7 cellular contexts compared by ENCODE assay signal in genomic region chr9:32384002-32384363, GRCh38.
DNase-seq lines count a peak whose midpoint lies in the region; ATAC-seq and TF ChIP-seq lines count a peak whose summit lies in the region.

No MANE protein-coding gene starts in this region.

- no peak for ATAC-seq in stimulated activated memory B cell treated with anti-CD40 and anti-IgM and Interleukin-4, amounts not matched to agents 10 μg/mL and 1 μg/mL and 100 μg/mL, for 72 hours
- ATAC-seq in HG03521 (IDR thresholded peaks at IDR 0.05; ENCODE audit: unreplicated experiment): no peak

- H3K4me1 Mint-ChIP-seq in stimulated activated memory B cell treated with anti-CD40 and anti-IgM and Interleukin-4, amounts not matched to agents 10 μg/mL and 1 μg/mL and 100 μg/mL, for 72 hours: peaks cover 17% of the 10 kb centered on the region

- no peaks in the 10 kb centered on the region for H3K36me3 ChIP-seq in iPS DF 6.9 (ENCODE audit: control insufficient read depth, insufficient read depth, low read length)

- H3K27ac ChIP-seq in iPS DF 6.9 (ENCODE audit: low read length): no peak overlapping the region

- DNase-seq in HFF-Myc (ENCODE audit: extremely low read depth, low read depth) (no peak), iPS DF 6.9 (ENCODE audit: low read depth, low spot score) (no peak), DMS79 (lab: John Stamatoyannopoulos, UW) (no peak), T-helper 9 cell (no peak)

- TF ChIP-seq CTCF in HFF-Myc (IDR thresholded peaks at IDR 0.05; ENCODE audit: low read depth, low read length, missing control alignments) (no peak), WI38 (IDR thresholded peaks at IDR 0.05; ENCODE audit: low read depth, low read length) (no peak)

- H3K27me3 ChIP-seq in iPS DF 6.9 (ENCODE audit: control insufficient read depth, insufficient read depth, low read length): peaks cover 2% of the 10 kb centered on the region; the same call in 1 of the 2 replicates

- peak overlapping the region; percentile 85 for H3K4me3 ChIP-seq in HFF-Myc (replicated peaks; ENCODE audit: low read depth, low read length)
- H3K4me3 ChIP-seq in WI38 (ENCODE audit: low read depth, low read length): peak overlapping the region; percentile 97
- peak overlapping the region; percentile 75; the same call in 1 of the 2 replicates for H3K4me3 ChIP-seq in iPS DF 6.9 (ENCODE audit: low read length)

- no CpG with 5 or more reads among the region's 13 CpGs for WGBS in iPS DF 6.9 (ENCODE audit: insufficient coverage, insufficient read length)

- peak overlapping the region; percentile 87 for H3K4me3 Mint-ChIP-seq in stimulated activated memory B cell treated with anti-CD40 and anti-IgM and Interleukin-4, amounts not matched to agents 10 μg/mL and 1 μg/mL and 100 μg/mL, for 72 hours

- H3K4me1 ChIP-seq in iPS DF 6.9 (ENCODE audit: control insufficient read depth, insufficient read depth, low read length): no peaks in the 10 kb centered on the region

- peak overlapping the region; percentile 75 for H3K27ac Mint-ChIP-seq in stimulated activated memory B cell treated with anti-CD40 and anti-IgM and Interleukin-4, amounts not matched to agents 10 μg/mL and 1 μg/mL and 100 μg/mL, for 72 hours

- H3K9me3 Mint-ChIP-seq in stimulated activated memory B cell treated with anti-CD40 and anti-IgM and Interleukin-4, amounts not matched to agents 10 μg/mL and 1 μg/mL and 100 μg/mL, for 72 hours: no peaks in the 10 kb centered on the region

- peaks cover 28% of the 10 kb centered on the region for H3K27me3 Mint-ChIP-seq in stimulated activated memory B cell treated with anti-CD40 and anti-IgM and Interleukin-4, amounts not matched to agents 10 μg/mL and 1 μg/mL and 100 μg/mL, for 72 hours

- no peaks in the 10 kb centered on the region for H3K9me3 ChIP-seq in iPS DF 6.9 (ENCODE audit: control insufficient read depth, insufficient read depth, low read length)

- no peaks in the 10 kb centered on the region for H3K36me3 Mint-ChIP-seq in stimulated activated memory B cell treated with anti-CD40 and anti-IgM and Interleukin-4, amounts not matched to agents 10 μg/mL and 1 μg/mL and 100 μg/mL, for 72 hours
